ENCODE assay signal across 1 cellular context in the genomic region with DNA sequence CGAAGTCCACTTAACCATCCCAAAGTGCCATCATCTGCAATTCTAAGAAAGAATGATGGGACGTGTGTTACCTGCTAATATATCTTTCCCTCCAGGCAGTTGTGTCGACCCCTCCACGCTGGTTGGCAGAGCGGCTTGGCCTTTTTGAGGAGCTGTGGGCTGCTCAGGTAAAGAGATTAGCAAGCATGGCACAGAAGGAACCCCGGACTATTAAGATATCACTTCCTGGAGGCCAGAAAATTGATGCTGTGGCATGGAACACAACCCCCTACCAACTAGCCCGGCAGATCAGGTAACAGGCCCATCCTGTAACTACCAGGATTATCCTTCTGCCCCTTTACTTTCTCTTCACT.
TF ChIP-seq lines count a peak whose summit lies in the region.

No MANE protein-coding gene starts in this region.

TF ChIP-seq in GM23338, 12 proteins besides CTCF, POLR2A, EP300 and RAD21 (continued from another document):
- TF ChIP-seq ETS1 (IDR thresholded peaks at IDR 0.05), result no peak
- no peak for TF ChIP-seq STAT1 (IDR thresholded peaks at IDR 0.05; ENCODE audit: unreplicated experiment)
